15 cellular contexts compared by ENCODE assay signal in the genomic region with DNA sequence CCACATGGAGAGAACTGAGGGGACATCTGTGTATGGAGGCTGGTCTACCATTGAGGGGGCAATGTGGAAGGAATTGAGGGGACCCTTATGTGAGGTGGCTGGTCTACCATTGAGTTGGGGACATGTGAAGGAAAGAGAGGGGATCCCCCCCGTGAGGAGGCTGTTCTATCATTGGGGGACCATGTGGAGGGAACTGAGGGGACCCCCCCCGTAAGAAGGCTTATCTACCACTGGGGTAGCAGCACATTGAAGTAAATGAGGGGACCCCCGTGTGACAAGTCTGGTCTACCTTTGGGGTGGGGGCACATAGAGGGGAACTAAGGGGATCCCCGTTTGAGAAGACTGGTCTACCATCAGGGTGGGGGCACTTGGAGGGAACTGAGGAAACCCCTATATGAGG.
"Had no signal": no experiment of that assay in that cellular context is flagged by ENCODE, and none has a peak within 500 bp of the region (broad histone marks: within the 10 kb centered on the region; RNA-seq: fewer than 3 reads in every experiment).

No MANE protein-coding gene starts in this region.

- ATAC-seq: activated CD4-positive, alpha-beta T cell treated with anti-CD3 and anti-CD28 coated beads for 36 hours; activated T-cell treated with anti-CD3 and anti-CD28 coated beads, Interleukin-2, amount 50 U/mL, for 72 hours; effector memory CD8-positive, alpha-beta T cell; gastrocnemius medialis; left ventricle myocardium superior; pancreas; stimulated activated naive B cell treated with anti-CD40 and anti-IgM and Interleukin-4, amounts not matched to agents 10 μg/mL and 1 μg/mL and 100 μg/mL, for 72 hours had no signal

- H3K36me3 ChIP-seq: adrenal gland, gastrocnemius medialis, pancreas, transverse colon had no signal

- H3K4me3 ChIP-seq: adrenal gland, gastrocnemius medialis, pancreas, transverse colon had no signal

- DNase-seq: activated CD4-positive, alpha-beta T cell treated with anti-CD3 and anti-CD28 coated beads for 36 hours; activated naive CD4-positive, alpha-beta T cell; activated T-cell treated with anti-CD3 and anti-CD28 coated beads, Interleukin-2, amount 50 U/mL, for 72 hours; central memory CD4-positive, alpha-beta T cell; effector memory CD8-positive, alpha-beta T cell; left ventricle myocardium superior; mesendoderm; stimulated activated CD4-positive, alpha-beta T cell treated with anti-CD3 and anti-CD28 coated beads, Interleukin-1b, Interleukin-23, amount 100 ng/mL, for 48 hours; stimulated activated naive B cell treated with anti-CD40 and anti-IgM and Interleukin-4, amounts not matched to agents 10 μg/mL and 1 μg/mL and 100 μg/mL, for 72 hours; T-helper 9 cell; transverse colon had no signal

- H3K27me3 ChIP-seq: adrenal gland, gastrocnemius medialis, pancreas, transverse colon had no signal

- H3K27ac ChIP-seq: adrenal gland, epithelial cell of prostate, gastrocnemius medialis, pancreas, transverse colon had no signal

- H3K9me3 ChIP-seq: adrenal gland, gastrocnemius medialis, pancreas, transverse colon had no signal

- H3K4me1 ChIP-seq: adrenal gland, gastrocnemius medialis, pancreas, transverse colon had no signal
